ENCODE assay signal across 1 cellular context in the genomic region with DNA sequence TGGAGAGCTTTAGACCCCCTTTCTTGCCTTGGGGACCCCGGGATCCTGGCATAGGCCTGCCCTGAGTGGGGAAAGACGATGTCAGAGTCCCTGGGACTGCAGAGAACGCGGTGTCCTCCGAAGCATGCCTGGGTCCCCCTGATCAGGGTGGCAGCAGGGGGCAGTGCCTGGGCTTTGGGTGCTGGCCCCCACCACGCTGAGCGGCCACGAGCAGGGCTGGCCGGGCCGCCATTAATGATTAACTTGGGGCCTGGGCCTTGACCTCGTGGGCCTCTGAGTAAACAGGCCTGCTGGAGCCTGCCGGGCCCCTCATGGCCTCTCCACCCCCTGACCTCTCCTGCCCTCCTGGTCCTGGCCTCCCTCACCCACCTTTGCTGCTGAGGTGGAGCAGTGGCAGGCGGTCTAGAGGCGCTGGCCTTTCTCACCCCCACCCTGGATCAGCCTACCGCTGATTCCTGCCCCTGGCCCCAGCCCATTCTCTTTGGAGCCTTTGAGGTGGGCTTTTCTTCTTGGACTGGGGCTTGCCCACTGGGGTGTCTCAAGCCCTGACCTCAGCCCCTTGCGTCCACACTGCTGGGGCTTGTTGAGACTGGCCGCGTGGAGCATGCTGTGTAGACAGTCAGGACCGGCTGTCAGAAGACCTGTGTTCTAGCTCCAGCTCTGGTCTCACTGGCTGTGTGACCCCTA.
A peak's percentile ranks its signal among the peaks of the same experiment; 100 is the strongest.
TF ChIP-seq lines count a peak whose summit lies in the region.

No MANE protein-coding gene starts in this region.

TF ChIP-seq in HepG2, 621 proteins besides CTCF, POLR2A, EP300 and RAD21 (continued from another document and continues in another):
- TF ChIP-seq SP140L (CRISPR knock-in tag; IDR thresholded peaks at IDR 0.05; ENCODE audit: borderline replicate concordance), result no peak
- TF ChIP-seq SP2 (CRISPR knock-in tag; IDR thresholded peaks at IDR 0.05), result no peak
- no peak for TF ChIP-seq TCF7L2 (IDR thresholded peaks at IDR 0.05; ENCODE audit: low read depth, low read length)
- TF ChIP-seq MXD1 (CRISPR knock-in tag; IDR thresholded peaks at IDR 0.05), result peak; percentile 81; the same call in 1 of the 2 replicates
- TF ChIP-seq ZSCAN31 (CRISPR knock-in tag; IDR thresholded peaks at IDR 0.05; ENCODE audit: low read depth), result peak; percentile 89
- TF ChIP-seq ZNF329 (CRISPR knock-in tag; IDR thresholded peaks at IDR 0.05; ENCODE audit: low read depth), result 0 out of 2 replicates have a peak, but pooled peaks have one; percentile 74
- TF ChIP-seq SOX5 (CRISPR knock-in tag; IDR thresholded peaks at IDR 0.05; ENCODE audit: borderline replicate concordance), result peak; percentile 89
- peak; percentile 98 for TF ChIP-seq CSRNP1 (CRISPR knock-in tag; IDR thresholded peaks at IDR 0.05)
- peak; percentile 70; the same call in 1 of the 2 replicates for TF ChIP-seq SNAI1 (CRISPR knock-in tag; IDR thresholded peaks at IDR 0.05; ENCODE audit: borderline replicate concordance)
- peak; percentile 86 for TF ChIP-seq ZNF792 (CRISPR knock-in tag; IDR thresholded peaks at IDR 0.05)
- 0 out of 2 replicates have a peak, but pooled peaks have one; percentile 77 for TF ChIP-seq HOXA5 (CRISPR knock-in tag; IDR thresholded peaks at IDR 0.05)
- peak; percentile 70 for TF ChIP-seq ZEB1 (IDR thresholded peaks at IDR 0.05; ENCODE audit: insufficient replicate concordance, low read depth)
- peak; percentile 92; the same call in 1 of the 2 replicates for TF ChIP-seq ARID4A (CRISPR knock-in tag; IDR thresholded peaks at IDR 0.05; ENCODE audit: borderline replicate concordance)
- peak; percentile 58; the same call in 1 of the 2 replicates for TF ChIP-seq DRAP1 (CRISPR knock-in tag; IDR thresholded peaks at IDR 0.05)
- no peak for TF ChIP-seq ZZZ3 (CRISPR knock-in tag; IDR thresholded peaks at IDR 0.05; ENCODE audit: borderline replicate concordance)
- no peak for TF ChIP-seq ATF5 (CRISPR knock-in tag; IDR thresholded peaks at IDR 0.05; ENCODE audit: low read depth)
- TF ChIP-seq, protein P1, sequence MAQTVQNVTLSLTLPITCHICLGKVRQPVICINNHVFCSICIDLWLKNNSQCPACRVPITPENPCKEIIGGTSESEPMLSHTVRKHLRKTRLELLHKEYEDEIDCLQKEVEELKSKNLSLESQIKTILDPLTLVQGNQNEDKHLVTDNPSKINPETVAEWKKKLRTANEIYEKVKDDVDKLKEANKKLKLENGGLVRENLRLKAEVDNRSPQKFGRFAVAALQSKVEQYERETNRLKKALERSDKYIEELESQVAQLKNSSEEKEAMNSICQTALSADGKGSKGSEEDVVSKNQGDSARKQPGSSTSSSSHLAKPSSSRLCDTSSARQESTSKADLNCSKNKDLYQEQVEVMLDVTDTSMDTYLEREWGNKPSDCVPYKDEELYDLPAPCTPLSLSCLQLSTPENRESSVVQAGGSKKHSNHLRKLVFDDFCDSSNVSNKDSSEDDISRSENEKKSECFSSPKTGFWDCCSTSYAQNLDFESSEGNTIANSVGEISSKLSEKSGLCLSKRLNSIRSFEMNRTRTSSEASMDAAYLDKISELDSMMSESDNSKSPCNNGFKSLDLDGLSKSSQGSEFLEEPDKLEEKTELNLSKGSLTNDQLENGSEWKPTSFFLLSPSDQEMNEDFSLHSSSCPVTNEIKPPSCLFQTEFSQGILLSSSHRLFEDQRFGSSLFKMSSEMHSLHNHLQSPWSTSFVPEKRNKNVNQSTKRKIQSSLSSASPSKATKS (CRISPR knock-in tag; IDR thresholded peaks at IDR 0.05), result no peak
- peak; percentile 89 for TF ChIP-seq YY1 (IDR thresholded peaks at IDR 0.05; ENCODE audit: insufficient read depth, insufficient replicate concordance, low read depth, low read length)
- TF ChIP-seq, protein P2, sequence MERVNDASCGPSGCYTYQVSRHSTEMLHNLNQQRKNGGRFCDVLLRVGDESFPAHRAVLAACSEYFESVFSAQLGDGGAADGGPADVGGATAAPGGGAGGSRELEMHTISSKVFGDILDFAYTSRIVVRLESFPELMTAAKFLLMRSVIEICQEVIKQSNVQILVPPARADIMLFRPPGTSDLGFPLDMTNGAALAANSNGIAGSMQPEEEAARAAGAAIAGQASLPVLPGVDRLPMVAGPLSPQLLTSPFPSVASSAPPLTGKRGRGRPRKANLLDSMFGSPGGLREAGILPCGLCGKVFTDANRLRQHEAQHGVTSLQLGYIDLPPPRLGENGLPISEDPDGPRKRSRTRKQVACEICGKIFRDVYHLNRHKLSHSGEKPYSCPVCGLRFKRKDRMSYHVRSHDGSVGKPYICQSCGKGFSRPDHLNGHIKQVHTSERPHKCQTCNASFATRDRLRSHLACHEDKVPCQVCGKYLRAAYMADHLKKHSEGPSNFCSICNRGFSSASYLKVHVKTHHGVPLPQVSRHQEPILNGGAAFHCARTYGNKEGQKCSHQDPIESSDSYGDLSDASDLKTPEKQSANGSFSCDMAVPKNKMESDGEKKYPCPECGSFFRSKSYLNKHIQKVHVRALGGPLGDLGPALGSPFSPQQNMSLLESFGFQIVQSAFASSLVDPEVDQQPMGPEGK (CRISPR knock-in tag; IDR thresholded peaks at IDR 0.05), result peak; percentile 100
- TF ChIP-seq ZNF335 (CRISPR knock-in tag; IDR thresholded peaks at IDR 0.05), result no peak
- TF ChIP-seq PTBP1 (IDR thresholded peaks at IDR 0.05; ENCODE audit: low read depth, low read length, poor library complexity, severe bottlenecking), result no peak
- TF ChIP-seq, protein P3, sequence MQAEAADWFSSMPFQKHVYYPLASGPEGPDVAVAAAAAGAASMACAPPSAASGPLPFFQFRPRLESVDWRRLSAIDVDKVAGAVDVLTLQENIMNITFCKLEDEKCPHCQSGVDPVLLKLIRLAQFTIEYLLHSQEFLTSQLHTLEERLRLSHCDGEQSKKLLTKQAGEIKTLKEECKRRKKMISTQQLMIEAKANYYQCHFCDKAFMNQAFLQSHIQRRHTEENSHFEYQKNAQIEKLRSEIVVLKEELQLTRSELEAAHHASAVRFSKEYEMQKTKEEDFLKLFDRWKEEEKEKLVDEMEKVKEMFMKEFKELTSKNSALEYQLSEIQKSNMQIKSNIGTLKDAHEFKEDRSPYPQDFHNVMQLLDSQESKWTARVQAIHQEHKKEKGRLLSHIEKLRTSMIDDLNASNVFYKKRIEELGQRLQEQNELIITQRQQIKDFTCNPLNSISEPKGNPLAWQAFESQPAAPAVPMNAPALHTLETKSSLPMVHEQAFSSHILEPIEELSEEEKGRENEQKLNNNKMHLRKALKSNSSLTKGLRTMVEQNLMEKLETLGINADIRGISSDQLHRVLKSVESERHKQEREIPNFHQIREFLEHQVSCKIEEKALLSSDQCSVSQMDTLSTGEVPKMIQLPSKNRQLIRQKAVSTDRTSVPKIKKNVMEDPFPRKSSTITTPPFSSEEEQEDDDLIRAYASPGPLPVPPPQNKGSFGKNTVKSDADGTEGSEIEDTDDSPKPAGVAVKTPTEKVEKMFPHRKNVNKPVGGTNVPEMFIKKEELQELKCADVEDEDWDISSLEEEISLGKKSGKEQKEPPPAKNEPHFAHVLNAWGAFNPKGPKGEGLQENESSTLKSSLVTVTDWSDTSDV (CRISPR knock-in tag; IDR thresholded peaks at IDR 0.05), result 0 out of 2 replicates have a peak, but pooled peaks have one; percentile 72
- TF ChIP-seq POLR2G (IDR thresholded peaks at IDR 0.05; ENCODE audit: low read depth, low read length), result peak; percentile 68
- TF ChIP-seq ZBTB7A (CRISPR knock-in tag; IDR thresholded peaks at IDR 0.05), result peak; percentile 97
- no peak for TF ChIP-seq ZNF180 (CRISPR knock-in tag; IDR thresholded peaks at IDR 0.05; ENCODE audit: borderline replicate concordance, low read depth)
- TF ChIP-seq ZSCAN29 (CRISPR knock-in tag; conservative IDR thresholded peaks at IDR 0.05), result peak; percentile 80
- TF ChIP-seq, protein P4, sequence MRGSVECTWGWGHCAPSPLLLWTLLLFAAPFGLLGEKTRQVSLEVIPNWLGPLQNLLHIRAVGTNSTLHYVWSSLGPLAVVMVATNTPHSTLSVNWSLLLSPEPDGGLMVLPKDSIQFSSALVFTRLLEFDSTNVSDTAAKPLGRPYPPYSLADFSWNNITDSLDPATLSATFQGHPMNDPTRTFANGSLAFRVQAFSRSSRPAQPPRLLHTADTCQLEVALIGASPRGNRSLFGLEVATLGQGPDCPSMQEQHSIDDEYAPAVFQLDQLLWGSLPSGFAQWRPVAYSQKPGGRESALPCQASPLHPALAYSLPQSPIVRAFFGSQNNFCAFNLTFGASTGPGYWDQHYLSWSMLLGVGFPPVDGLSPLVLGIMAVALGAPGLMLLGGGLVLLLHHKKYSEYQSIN (CRISPR knock-in tag; IDR thresholded peaks at IDR 0.05; ENCODE audit: borderline replicate concordance), result no peak
- TF ChIP-seq ZNF598 (CRISPR knock-in tag; IDR thresholded peaks at IDR 0.05; ENCODE audit: borderline replicate concordance), result no peak
- TF ChIP-seq TP53 (CRISPR knock-in tag; conservative IDR thresholded peaks at IDR 0.05), result 0 out of 2 replicates have a peak, but pooled peaks have one; percentile 34
- TF ChIP-seq HOXA9 (CRISPR knock-in tag; IDR thresholded peaks at IDR 0.05; ENCODE audit: borderline replicate concordance), result 0 out of 2 replicates have a peak, but pooled peaks have one; percentile 14
- TF ChIP-seq, protein P5, sequence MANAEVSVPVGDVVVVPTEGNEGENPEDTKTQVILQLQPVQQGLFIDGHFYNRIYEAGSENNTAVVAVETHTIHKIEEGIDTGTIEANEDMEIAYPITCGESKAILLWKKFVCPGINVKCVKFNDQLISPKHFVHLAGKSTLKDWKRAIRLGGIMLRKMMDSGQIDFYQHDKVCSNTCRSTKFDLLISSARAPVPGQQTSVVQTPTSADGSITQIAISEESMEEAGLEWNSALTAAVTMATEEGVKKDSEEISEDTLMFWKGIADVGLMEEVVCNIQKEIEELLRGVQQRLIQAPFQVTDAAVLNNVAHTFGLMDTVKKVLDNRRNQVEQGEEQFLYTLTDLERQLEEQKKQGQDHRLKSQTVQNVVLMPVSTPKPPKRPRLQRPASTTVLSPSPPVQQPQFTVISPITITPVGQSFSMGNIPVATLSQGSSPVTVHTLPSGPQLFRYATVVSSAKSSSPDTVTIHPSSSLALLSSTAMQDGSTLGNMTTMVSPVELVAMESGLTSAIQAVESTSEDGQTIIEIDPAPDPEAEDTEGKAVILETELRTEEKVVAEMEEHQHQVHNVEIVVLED (CRISPR knock-in tag; IDR thresholded peaks at IDR 0.05; ENCODE audit: borderline replicate concordance), result peak; percentile 68
- TF ChIP-seq SIX4 (CRISPR knock-in tag; IDR thresholded peaks at IDR 0.05), result peak; percentile 68
